8 cellular contexts compared by ENCODE assay signal in the genomic region with DNA sequence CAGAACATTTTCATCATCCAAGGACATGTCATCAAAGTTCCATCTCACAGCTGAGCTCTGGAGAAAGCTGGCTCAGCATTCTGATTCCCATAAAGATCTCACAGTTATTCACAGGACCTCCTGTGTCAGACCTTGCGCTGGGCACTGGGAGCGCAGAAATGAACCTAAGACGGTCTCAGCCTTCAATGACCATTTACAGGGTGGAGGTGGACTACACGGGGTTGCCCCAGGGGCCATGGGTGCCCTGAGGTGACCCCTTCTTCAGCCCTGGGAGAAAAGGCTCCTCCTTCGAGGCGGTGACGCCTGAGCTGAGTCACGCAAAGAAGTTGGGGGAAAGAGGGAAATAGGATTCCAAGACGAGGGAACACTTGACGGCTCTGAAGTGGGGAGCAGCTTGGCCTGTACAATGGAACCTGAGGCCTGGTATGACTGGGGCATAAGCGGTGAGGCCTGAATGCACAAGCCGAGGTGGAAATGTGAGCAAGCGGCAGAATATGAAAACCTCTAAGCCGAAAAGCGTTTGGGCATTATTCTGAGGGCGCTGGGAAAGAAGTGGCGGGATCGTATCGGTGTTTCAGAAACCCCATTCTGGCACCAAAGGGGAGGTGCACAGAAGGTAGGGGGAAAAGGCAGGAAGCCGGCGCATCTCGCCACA. TPM values are rescaled to one million over a fixed set of nuclear protein-coding genes. Genes with fewer than 3 reads are reported as not detected.
DNase-seq lines count a peak whose midpoint lies in the region; ATAC-seq and TF ChIP-seq lines count a peak whose summit lies in the region.

No MANE protein-coding gene starts in this region.

- H3K4me1 Mint-ChIP-seq in activated T-cell treated with anti-CD3 and anti-CD28 coated beads, Interleukin-2, amount 50 U/mL, for 24 hours (ENCODE audit: low read depth): peaks cover 52% of the 10 kb centered on the region
- H3K4me1 Mint-ChIP-seq in glutamatergic neuron (ENCODE audit: low read depth, unreplicated experiment): peaks cover 7% of the 10 kb centered on the region

- H3K4me3 Mint-ChIP-seq in activated T-cell treated with anti-CD3 and anti-CD28 coated beads, Interleukin-2, amount 50 U/mL, for 24 hours: peak overlapping the region; percentile 93
- peak overlapping the region; percentile 99 for H3K4me3 Mint-ChIP-seq in glutamatergic neuron (ENCODE audit: unreplicated experiment)

- TF ChIP-seq CTCF in glutamatergic neuron (IDR thresholded peaks at IDR 0.05; ENCODE audit: partially characterized antibody, unreplicated experiment): no peak

- peak in 1 of 2 donors; percentile 2 for ATAC-seq in activated naive CD4-positive, alpha-beta T cell treated with anti-CD3 and anti-CD28 coated beads, Interleukin-2, amount 50 U/mL, for 72 hours
- no peak for ATAC-seq in GM21529 (IDR thresholded peaks at IDR 0.05; ENCODE audit: unreplicated experiment)

- no peaks in the 10 kb centered on the region for H3K9me3 Mint-ChIP-seq in activated T-cell treated with anti-CD3 and anti-CD28 coated beads, Interleukin-2, amount 50 U/mL, for 24 hours
- H3K9me3 Mint-ChIP-seq in activated naive CD4-positive, alpha-beta T cell treated with anti-CD3 and anti-CD28 coated beads, Interleukin-2, amount 50 U/mL, for 72 hours: no peaks in the 10 kb centered on the region
- peaks cover 15% of the 10 kb centered on the region for H3K9me3 Mint-ChIP-seq in glutamatergic neuron (ENCODE audit: unreplicated experiment)

- DNase-seq in activated T-cell treated with anti-CD3 and anti-CD28 coated beads, Interleukin-2, amount 50 U/mL, for 24 hours: no peak
- DNase-seq in activated T-cell treated with anti-CD3 and anti-CD28 coated beads for 4 hours: no peak
- peak; percentile 50 for DNase-seq in LoVo (ENCODE audit: low spot score)
- peak in 1 of 2 donors; percentile 68 for DNase-seq in activated naive CD4-positive, alpha-beta T cell treated with anti-CD3 and anti-CD28 coated beads, Interleukin-2, amount 50 U/mL, for 72 hours (ENCODE audit: low spot score in 2 of 2)
- DNase-seq in glutamatergic neuron: peak; percentile 36
- peak; percentile 8 for DNase-seq in occipital lobe (lab: John Stamatoyannopoulos, UW)
- no peak for DNase-seq in NCI-H774 (lab: John Stamatoyannopoulos, UW)

- peaks cover 48% of the 10 kb centered on the region for H3K36me3 Mint-ChIP-seq in activated T-cell treated with anti-CD3 and anti-CD28 coated beads, Interleukin-2, amount 50 U/mL, for 24 hours (ENCODE audit: low read depth)
- H3K36me3 Mint-ChIP-seq in activated naive CD4-positive, alpha-beta T cell treated with anti-CD3 and anti-CD28 coated beads, Interleukin-2, amount 50 U/mL, for 72 hours: peaks cover 7% of the 10 kb centered on the region in 2 donors
- peaks cover 6% of the 10 kb centered on the region for H3K36me3 Mint-ChIP-seq in glutamatergic neuron (ENCODE audit: unreplicated experiment)

- peak overlapping the region; percentile 96 for H3K27ac Mint-ChIP-seq in activated T-cell treated with anti-CD3 and anti-CD28 coated beads, Interleukin-2, amount 50 U/mL, for 24 hours
- peak overlapping the region; percentile 95 to 98 for H3K27ac Mint-ChIP-seq in activated naive CD4-positive, alpha-beta T cell treated with anti-CD3 and anti-CD28 coated beads, Interleukin-2, amount 50 U/mL, for 72 hours
- peak overlapping the region; percentile 100 for H3K27ac Mint-ChIP-seq in glutamatergic neuron (ENCODE audit: unreplicated experiment)

- H3K27me3 Mint-ChIP-seq in activated T-cell treated with anti-CD3 and anti-CD28 coated beads, Interleukin-2, amount 50 U/mL, for 24 hours: no peaks in the 10 kb centered on the region
- H3K27me3 Mint-ChIP-seq in glutamatergic neuron (ENCODE audit: unreplicated experiment): peaks cover 13% of the 10 kb centered on the region

RNA-seq across cellular contexts. Expression of a gene that starts 0.8 kb away (rescaled TPM):
- 10 to 100 TPM; 25.9 to 30.2 TPM for total RNA-seq in activated naive CD4-positive, alpha-beta T cell treated with anti-CD3 and anti-CD28 coated beads, Interleukin-2, amount 50 U/mL, for 72 hours
- total RNA-seq in glutamatergic neuron (ENCODE audit: unreplicated experiment) (54.9 TPM), occipital lobe (10.1 TPM)

RNA-seq across cellular contexts. Expression of a gene that starts 39.0 kb away (rescaled TPM):
- total RNA-seq in activated naive CD4-positive, alpha-beta T cell treated with anti-CD3 and anti-CD28 coated beads, Interleukin-2, amount 50 U/mL, for 72 hours: 10 to 100 TPM; 42.4 to 56.5 TPM
- total RNA-seq in glutamatergic neuron (ENCODE audit: unreplicated experiment): 3.4 TPM
- total RNA-seq in occipital lobe: 0.94 TPM

RNA-seq across cellular contexts. Expression of a gene that starts 39.2 kb away (rescaled TPM):
- total RNA-seq in activated naive CD4-positive, alpha-beta T cell treated with anti-CD3 and anti-CD28 coated beads, Interleukin-2, amount 50 U/mL, for 72 hours: 100 to 1,000 TPM in 1 of 2 donors, 10 to 100 TPM in 1; 97.5 to 104 TPM
- total RNA-seq in glutamatergic neuron (ENCODE audit: unreplicated experiment): 41.6 TPM
- total RNA-seq in occipital lobe: 19.5 TPM

Comparison
In these comparisons a context has a peak if more than half of its experiments do, and no peak if none do; other contexts are left out.
1. DNase-seq: peak in LoVo (single experiment), glutamatergic neuron (single experiment) and occipital lobe (single experiment); none in activated T-cell treated with anti-CD3 and anti-CD28 coated beads, Interleukin-2, amount 50 U/mL, for 24 hours (single experiment), activated T-cell treated with anti-CD3 and anti-CD28 coated beads for 4 hours (single experiment) and NCI-H774 (single experiment).
2. Peak in every context shown above with its lines, with median percentiles within 50 percentile points of each other: H3K27ac Mint-ChIP-seq.